ENCODE assay signal across 1 cellular context in genomic region chr12:121799842-121800693, GRCh38.
TF ChIP-seq lines count a peak whose summit lies in the region.

No MANE protein-coding gene starts in this region.

TF ChIP-seq in K562, 482 proteins besides CTCF, POLR2A, EP300 and RAD21 (continued from another document and continues in another):
- no peak for TF ChIP-seq ZNF76 (CRISPR knock-in tag; IDR thresholded peaks at IDR 0.05; ENCODE audit: borderline replicate concordance)
- peak; percentile 68 for TF ChIP-seq POLR2B (IDR thresholded peaks at IDR 0.05; ENCODE audit: low read depth, partially characterized antibody)
- no peak for TF ChIP-seq DNMT1 (IDR thresholded peaks at IDR 0.05)
- TF ChIP-seq GMEB1 (CRISPR knock-in tag; IDR thresholded peaks at IDR 0.05), result no peak
- peak; percentile 31 for TF ChIP-seq SMAD1 (IDR thresholded peaks at IDR 0.05; ENCODE audit: low read depth, low read length, partially characterized antibody)
- TF ChIP-seq E2F6 (IDR thresholded peaks at IDR 0.05; ENCODE audit: borderline replicate concordance in 1 of 2, extremely low read depth in 1 of 2, insufficient read depth in 1 of 2, insufficient read length in 1 of 2, low read depth in 1 of 2, low read length in 1 of 2, poor library complexity in 1 of 2, severe bottlenecking in 1 of 2), result no peak
- TF ChIP-seq ZNF778 (CRISPR knock-in tag; IDR thresholded peaks at IDR 0.05), result no peak
- no peak for TF ChIP-seq RBM34 (IDR thresholded peaks at IDR 0.05; ENCODE audit: borderline replicate concordance, insufficient read depth, low read length)
- TF ChIP-seq LCOR (CRISPR knock-in tag; IDR thresholded peaks at IDR 0.05), result peak; percentile 5
- no peak for TF ChIP-seq MEIS2 (IDR thresholded peaks at IDR 0.05; ENCODE audit: partially characterized antibody)
- TF ChIP-seq ELK3 (CRISPR knock-in tag; IDR thresholded peaks at IDR 0.05), result no peak
- TF ChIP-seq FOXK1 (CRISPR knock-in tag; IDR thresholded peaks at IDR 0.05; ENCODE audit: borderline replicate concordance), result peak; percentile 47; the same call in 1 of the 2 replicates
- TF ChIP-seq ZNF766 (CRISPR knock-in tag; conservative IDR thresholded peaks at IDR 0.05), result no peak; the same call in 1 of the 2 replicates
- TF ChIP-seq PCBP1 (IDR thresholded peaks at IDR 0.05; ENCODE audit: low read depth, low read length, poor library complexity, severe bottlenecking), result peak; percentile 0
- no peak for TF ChIP-seq PTBP1 (IDR thresholded peaks at IDR 0.05; ENCODE audit: low read depth, low read length)
- TF ChIP-seq CREB3 (tag; conservative IDR thresholded peaks at IDR 0.05; ENCODE audit: low read depth), result no peak
- TF ChIP-seq SOX6 (IDR thresholded peaks at IDR 0.05), result peak; percentile 23
- TF ChIP-seq NR4A1 (CRISPR knock-in tag; IDR thresholded peaks at IDR 0.05), result no peak; the same call in 1 of the 2 replicates
- TF ChIP-seq NR4A1 (tag; IDR thresholded peaks at IDR 0.05), result no peak
- TF ChIP-seq ZBTB5 (IDR thresholded peaks at IDR 0.05), result no peak
- no peak for TF ChIP-seq PBX2 (CRISPR knock-in tag; IDR thresholded peaks at IDR 0.05; ENCODE audit: low read depth)
- no peak for TF ChIP-seq PBX2 (tag; conservative IDR thresholded peaks at IDR 0.05; ENCODE audit: low read depth)
- no peak for TF ChIP-seq POLR2H (tag; IDR thresholded peaks at IDR 0.05; ENCODE audit: low read depth)
- TF ChIP-seq NFIX (CRISPR knock-in tag; IDR thresholded peaks at IDR 0.05; ENCODE audit: low read depth), result no peak
- TF ChIP-seq POLR2G (IDR thresholded peaks at IDR 0.05; ENCODE audit: low read depth, low read length), result peak; percentile 86
- TF ChIP-seq MNT (conservative IDR thresholded peaks at IDR 0.05), result peak in 1 of 2 experiments; percentile 47; a peak in 1 of 4 replicates
- TF ChIP-seq ZNF589 (CRISPR knock-in tag; IDR thresholded peaks at IDR 0.05; ENCODE audit: low read depth), result peak; percentile 53
- TF ChIP-seq KAT7 (CRISPR knock-in tag; IDR thresholded peaks at IDR 0.05; ENCODE audit: borderline replicate concordance), result no peak; the same call in 1 of the 2 replicates
- TF ChIP-seq MAZ (CRISPR knock-in tag; conservative IDR thresholded peaks at IDR 0.05 in 1 of 2, IDR thresholded peaks at IDR 0.05 in 1 of 2), result peak; percentile 91 to 94
- TF ChIP-seq CBFA2T2 (conservative IDR thresholded peaks at IDR 0.05), result 0 out of 2 replicates have a peak, but pooled peaks have one; percentile 2
- peak; percentile 94 for TF ChIP-seq VEZF1 (CRISPR knock-in tag; IDR thresholded peaks at IDR 0.05)
- TF ChIP-seq ETS2 (tag; IDR thresholded peaks at IDR 0.05; ENCODE audit: borderline replicate concordance, poor library complexity, severe bottlenecking), result no peak
- TF ChIP-seq SPI1 (IDR thresholded peaks at IDR 0.05; ENCODE audit: borderline replicate concordance, low read depth, low read length), result 0 out of 2 replicates have a peak, but pooled peaks have one; percentile 25
- peak; percentile 81 for TF ChIP-seq NFE2 (IDR thresholded peaks at IDR 0.05; ENCODE audit: low read depth)
- TF ChIP-seq E2F5 (CRISPR knock-in tag; IDR thresholded peaks at IDR 0.05), result peak; percentile 69; the same call in 1 of the 2 replicates
- no peak for TF ChIP-seq MECOM (CRISPR knock-in tag; IDR thresholded peaks at IDR 0.05)
- no peak; the same call in 1 of the 2 replicates for TF ChIP-seq SAFB (IDR thresholded peaks at IDR 0.05; ENCODE audit: borderline replicate concordance, low read depth, low read length)
- TF ChIP-seq RFX7 (CRISPR knock-in tag; IDR thresholded peaks at IDR 0.05), result no peak
- TF ChIP-seq SMARCC2 (IDR thresholded peaks at IDR 0.05; ENCODE audit: low read depth), result peak; percentile 40; the same call in 1 of the 2 replicates
- no peak for TF ChIP-seq MEF2A (IDR thresholded peaks at IDR 0.05; ENCODE audit: control insufficient read depth, low read depth, low read length)
- TF ChIP-seq ZNF586 (CRISPR knock-in tag; conservative IDR thresholded peaks at IDR 0.05), result no peak
- TF ChIP-seq TCF15 (CRISPR knock-in tag; IDR thresholded peaks at IDR 0.05), result no peak; the same call in 1 of the 2 replicates
- no peak for TF ChIP-seq NUFIP1 (IDR thresholded peaks at IDR 0.05; ENCODE audit: partially characterized antibody)
- no peak for TF ChIP-seq ZFP91 (CRISPR knock-in tag; IDR thresholded peaks at IDR 0.05)
- TF ChIP-seq ZNF717 (CRISPR knock-in tag; IDR thresholded peaks at IDR 0.05), result no peak
